In the genomic region with DNA sequence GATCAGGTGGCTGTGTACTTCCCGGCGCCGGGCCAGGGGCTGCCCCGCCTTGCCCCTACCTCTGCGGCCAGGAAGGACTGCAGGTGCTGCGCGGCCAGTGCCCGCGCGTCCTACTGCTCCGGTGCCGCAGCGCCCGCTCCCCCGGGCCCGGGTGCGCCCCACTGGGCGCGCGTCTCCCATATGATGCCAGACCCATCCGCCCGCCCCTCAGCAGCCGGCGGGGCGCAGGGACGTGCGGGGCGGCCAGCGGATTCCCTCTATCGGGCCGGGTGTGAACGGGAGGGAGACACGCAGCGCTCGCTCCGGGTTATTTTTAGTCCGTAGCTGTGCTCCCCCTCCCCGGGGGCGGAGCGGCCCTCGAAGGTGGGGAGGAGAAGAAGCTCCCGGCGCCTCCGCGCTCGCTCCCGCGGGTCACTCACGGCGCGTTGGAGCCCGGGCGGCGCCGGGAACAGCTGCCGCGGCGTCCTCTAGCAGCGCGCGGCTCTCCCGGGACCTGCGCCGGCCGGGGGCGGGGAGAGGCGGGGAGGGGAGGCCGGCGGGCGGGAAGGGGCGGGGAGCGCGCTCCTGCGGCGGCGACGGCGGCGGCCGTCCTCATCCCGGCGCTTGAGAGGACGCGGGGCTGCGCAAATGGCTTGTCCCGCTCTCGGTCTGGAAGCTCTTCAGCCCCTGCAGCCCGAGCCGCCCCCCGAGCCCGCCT, we compare ENCODE assay signal across 9 cellular contexts.
DNase-seq lines count a peak whose midpoint lies in the region; ATAC-seq and TF ChIP-seq lines count a peak whose summit lies in the region.
"Had no signal": no experiment of that assay in that cellular context is flagged by ENCODE, and none has a peak within 500 bp of the region (broad histone marks: within the 10 kb centered on the region; RNA-seq: fewer than 3 reads in every experiment).

No MANE protein-coding gene starts in this region.

- H3K36me3 ChIP-seq in mammary epithelial cell (ENCODE audit: insufficient read depth, low read length) = no peaks in the 10 kb centered on the region
- H3K36me3 ChIP-seq in smooth muscle cell (ENCODE audit: low read depth) = no peaks in the 10 kb centered on the region

- peak overlapping the region; percentile 22 for H3K4me3 Mint-ChIP-seq in activated T-cell treated with anti-CD3 and anti-CD28 coated beads, Interleukin-2, amount 50 U/mL, for 72 hours
- H3K4me3 Mint-ChIP-seq in activated T-cell treated with anti-CD3 and anti-CD28 coated beads, Interleukin-2, amount 50 U/mL, for 24 hours = no peak overlapping the region
- H3K4me3 Mint-ChIP-seq: activated naive CD8-positive, alpha-beta T cell had no signal

- H3K79me2 ChIP-seq in mammary epithelial cell (ENCODE audit: insufficient read depth, low read length) = no peaks in the 10 kb centered on the region
- no peaks in the 10 kb centered on the region for H3K79me2 ChIP-seq in smooth muscle cell (ENCODE audit: low read depth)

- H3F3A ChIP-seq in smooth muscle cell (ENCODE audit: low read depth) = no peaks in the 10 kb centered on the region

- dilution Hi-C loops in mammary epithelial cell (cut with HindIII; ENCODE audit: low sequenced_read_pairs) = no loop called here

- TF ChIP-seq CTCF in mammary epithelial cell (conservative IDR thresholded peaks at IDR 0.05 in 1 of 2, IDR thresholded peaks at IDR 0.05 in 1 of 2; ENCODE audit: extremely low read depth in 1 of 2, insufficient read depth in 1 of 2, low read depth in 1 of 2, low read length in 2 of 2) = no peak
- TF ChIP-seq CTCF in smooth muscle cell (IDR thresholded peaks at IDR 0.05; ENCODE audit: borderline replicate concordance, insufficient read depth, poor library complexity, severe bottlenecking) = no peak

- in situ Hi-C loops in mammary epithelial cell (cut with MboI; ENCODE audit: low sequenced_read_pairs in 2 of 2) = no loop called here

- peaks cover 0 to 3% of the 10 kb centered on the region in 2 donors for H3K9me3 Mint-ChIP-seq in activated T-cell treated with anti-CD3 and anti-CD28 coated beads, Interleukin-2, amount 50 U/mL, for 72 hours
- H3K9me3 Mint-ChIP-seq in activated T-cell treated with anti-CD3 and anti-CD28 coated beads, Interleukin-2, amount 50 U/mL, for 24 hours = no peaks in the 10 kb centered on the region

- CTCF ChIA-PET in mammary epithelial cell (lab: Charles Lee; ENCODE audit: low non-redundant PET) = no interaction called here

- H3K27me3 Mint-ChIP-seq in activated T-cell treated with anti-CD3 and anti-CD28 coated beads, Interleukin-2, amount 50 U/mL, for 72 hours (ENCODE audit: low read depth) = peaks cover 39% of the 10 kb centered on the region
- H3K27me3 Mint-ChIP-seq in activated T-cell treated with anti-CD3 and anti-CD28 coated beads, Interleukin-2, amount 50 U/mL, for 24 hours = peaks cover 53% of the 10 kb centered on the region

- no peak overlapping the region for H3K27ac ChIP-seq in mammary epithelial cell (ENCODE audit: insufficient read depth, low read depth, low read length)
- H3K27ac ChIP-seq in smooth muscle cell (ENCODE audit: low read depth) = no peak overlapping the region

- peak in 1 of 2 donors; percentile 32 for ATAC-seq in activated T-cell treated with anti-CD3 and anti-CD28 coated beads, Interleukin-2, amount 50 U/mL, for 72 hours (replicated peaks in 1 of 2)
- ATAC-seq in GM18868 (IDR thresholded peaks at IDR 0.05; ENCODE audit: unreplicated experiment) (no peak), GM21381 (IDR thresholded peaks at IDR 0.05; ENCODE audit: unreplicated experiment) (no peak)

- H3K4me1 ChIP-seq in mammary epithelial cell (ENCODE audit: insufficient read depth, low read length) = peaks cover 11% of the 10 kb centered on the region
- peaks cover 12% of the 10 kb centered on the region for H3K4me1 ChIP-seq in smooth muscle cell (ENCODE audit: low read depth)

- H3K4me2 ChIP-seq in mammary epithelial cell (ENCODE audit: insufficient read depth, low read depth, low read length) (peak overlapping the region; percentile 78), smooth muscle cell (peak overlapping the region; percentile 95)

- no peak overlapping the region for H3K27ac Mint-ChIP-seq in activated T-cell treated with anti-CD3 and anti-CD28 coated beads, Interleukin-2, amount 50 U/mL, for 72 hours
- no peak overlapping the region for H3K27ac Mint-ChIP-seq in activated T-cell treated with anti-CD3 and anti-CD28 coated beads, Interleukin-2, amount 50 U/mL, for 24 hours
- H3K27ac Mint-ChIP-seq: activated naive CD8-positive, alpha-beta T cell had no signal

- H2AFZ ChIP-seq in mammary epithelial cell (ENCODE audit: low read depth, low read length) (peak overlapping the region; percentile 76), smooth muscle cell (ENCODE audit: low read depth) (peak overlapping the region; percentile 84)

- H3K9ac ChIP-seq in mammary epithelial cell (ENCODE audit: insufficient read depth, low read length) (no peak overlapping the region), smooth muscle cell (ENCODE audit: low read depth) (no peak overlapping the region)

- H3K4me3 ChIP-seq in mammary epithelial cell (replicated peaks in 1 of 3; ENCODE audit: insufficient read depth in 1 of 3, low read depth in 2 of 3, low read length in 3 of 3) = peak overlapping the region; percentile 30 to 50 (median 37)
- H3K4me3 ChIP-seq in smooth muscle cell = peak overlapping the region; percentile 79

- BruUV-seq in mammary epithelial cell (replicated peaks; lab: Mats Ljungman, UMichigan) = no TSS peak

- 0% methylated on average over 8 of the region's 91 CpGs for WGBS in mammary epithelial cell (ENCODE audit: low coverage, missing lambda C conversion rate)
- WGBS in smooth muscle cell (ENCODE audit: low lambda C conversion rate) = 3% methylated on average over 59 of the region's 91 CpGs

- intact Hi-C loops in mammary epithelial cell (cut with micrococcal nuclease) = no loop called here

- DNase-seq in activated T-cell treated with anti-CD3 and anti-CD28 coated beads, Interleukin-2, amount 50 U/mL, for 72 hours = no peak
- no peak for DNase-seq in activated T-cell treated with anti-CD3 and anti-CD28 coated beads, Interleukin-2, amount 50 U/mL, for 24 hours
- DNase-seq in NCI-H2227 treated with DMSO at 0.1 percent for 48 hours (lab: John Stamatoyannopoulos, UW) (peak; percentile 59), mammary epithelial cell (peak; percentile 24), inferior parietal cortex (ENCODE audit: extremely low spot score) (peak; percentile 73), smooth muscle cell (lab: John Stamatoyannopoulos, UW; ENCODE audit: unreplicated experiment) (peak; percentile 31)

- H3K27me3 ChIP-seq in mammary epithelial cell (ENCODE audit: insufficient read depth, low read length) (peaks cover 22% of the 10 kb centered on the region), smooth muscle cell (ENCODE audit: low read depth) (peaks cover 57% of the 10 kb centered on the region)

- no peaks in the 10 kb centered on the region for H3K4me1 Mint-ChIP-seq in activated T-cell treated with anti-CD3 and anti-CD28 coated beads, Interleukin-2, amount 50 U/mL, for 72 hours (ENCODE audit: low read depth)
- H3K4me1 Mint-ChIP-seq in activated T-cell treated with anti-CD3 and anti-CD28 coated beads, Interleukin-2, amount 50 U/mL, for 24 hours (ENCODE audit: low read depth) = no peaks in the 10 kb centered on the region

- H3K36me3 Mint-ChIP-seq in activated T-cell treated with anti-CD3 and anti-CD28 coated beads, Interleukin-2, amount 50 U/mL, for 72 hours (ENCODE audit: insufficient read depth in 2 of 2) = peaks cover 0 to 2% of the 10 kb centered on the region in 2 donors
- no peaks in the 10 kb centered on the region for H3K36me3 Mint-ChIP-seq in activated T-cell treated with anti-CD3 and anti-CD28 coated beads, Interleukin-2, amount 50 U/mL, for 24 hours (ENCODE audit: low read depth)

- no peaks in the 10 kb centered on the region for H3K9me3 ChIP-seq in mammary epithelial cell (replicated peaks; ENCODE audit: insufficient read depth, low read length)
- H3K9me3 ChIP-seq in smooth muscle cell (replicated peaks; ENCODE audit: low read depth) = no peaks in the 10 kb centered on the region

- H4K20me1 ChIP-seq in mammary epithelial cell (ENCODE audit: insufficient read depth, low read length) (no peaks in the 10 kb centered on the region), smooth muscle cell (ENCODE audit: low read depth) (no peaks in the 10 kb centered on the region)

Comparison
In these comparisons a context has a peak if more than half of its experiments do, and no peak if none do; other contexts are left out.
1. DNase-seq: peak in NCI-H2227 treated with DMSO at 0.1 percent for 48 hours (single experiment), mammary epithelial cell (single experiment), inferior parietal cortex (single experiment) and smooth muscle cell (single experiment); none in activated T-cell treated with anti-CD3 and anti-CD28 coated beads, Interleukin-2, amount 50 U/mL, for 72 hours (0 of 2) and activated T-cell treated with anti-CD3 and anti-CD28 coated beads, Interleukin-2, amount 50 U/mL, for 24 hours (single experiment).